9 cellular contexts compared by ENCODE assay signal in the genomic region with DNA sequence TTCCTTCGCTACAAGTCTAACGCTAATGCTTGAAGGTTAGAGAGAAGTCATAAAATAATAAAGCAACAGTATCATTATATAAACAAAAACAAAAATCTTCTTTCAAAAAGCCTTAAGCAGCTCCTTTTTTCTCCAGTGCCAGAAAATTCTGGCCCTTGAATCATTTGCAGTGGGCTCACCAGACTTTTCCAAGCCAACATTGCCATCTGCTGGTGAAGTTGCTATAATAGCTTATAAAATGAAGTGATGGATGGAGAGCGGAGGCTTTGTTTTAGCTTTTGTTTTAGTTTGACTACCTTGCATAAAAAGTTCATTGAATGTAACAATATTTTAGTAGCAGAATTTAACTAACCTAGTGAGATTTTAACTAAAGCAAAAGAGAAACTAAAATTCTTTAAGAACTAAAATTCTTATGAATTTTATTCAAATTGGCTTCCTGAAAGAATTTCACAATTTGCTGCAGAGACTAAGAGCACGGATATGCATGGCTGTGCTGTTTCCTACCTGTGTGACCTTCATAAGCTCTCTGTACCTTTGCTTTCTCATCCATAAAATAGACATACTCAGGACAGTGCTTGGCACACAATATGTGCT. TPM values are rescaled to one million over a fixed set of nuclear protein-coding genes. Genes with fewer than 3 reads are reported as not detected.
DNase-seq lines count a peak whose midpoint lies in the region; ATAC-seq and TF ChIP-seq lines count a peak whose summit lies in the region.
"Had no signal": no experiment of that assay in that cellular context is flagged by ENCODE, and none has a peak within 500 bp of the region (broad histone marks: within the 10 kb centered on the region; RNA-seq: fewer than 3 reads in every experiment).

No MANE protein-coding gene starts in this region.

- H3K9me2 ChIP-seq in HCT116 (ENCODE audit: insufficient read depth): no peaks in the 10 kb centered on the region

- H3K9me3 ChIP-seq in HCT116 (ENCODE audit: control insufficient read depth in 1 of 2, insufficient read depth in 1 of 2, low read depth in 1 of 2, low read length in 2 of 2): no peaks in the 10 kb centered on the region

- no peaks in the 10 kb centered on the region for H3K79me1 ChIP-seq in mesendoderm (ENCODE audit: low read length)

- RAD21 ChIA-PET in HCT116 (lab: Charles Lee; ENCODE audit: low non-redundant PET in 1 of 2, low total read pairs in 2 of 2, uncharacterized antibody in 2 of 2, unreplicated experiment in 2 of 2): interaction anchor here (0.6 to 4.1 kb wide), 12 partner anchors 26 to 906 kb away, joined by 3 to 92 read pairs (median 4); no protein-coding TSS in a partner anchor

- H3K4me2 ChIP-seq in HCT116 (ENCODE audit: low read length) (peak overlapping the region; percentile 18; the same call in 1 of the 2 replicates), mesendoderm (ENCODE audit: low read length) (no peak overlapping the region)

- TF ChIP-seq CTCF in HCT116 (IDR thresholded peaks at IDR 0.05 in 2 of 3, conservative IDR thresholded peaks at IDR 0.05 in 1 of 3; ENCODE audit: borderline replicate concordance in 1 of 3, insufficient read depth in 1 of 3, low read depth in 2 of 3, low read length in 2 of 3): peak; percentile 47 to 95 (median 76); a peak in 5 of 6 replicates

- H3K4me1 ChIP-seq in HCT116 (ENCODE audit: control insufficient read depth in 1 of 2, insufficient read depth in 2 of 2, low read length in 2 of 2): no peaks in the 10 kb centered on the region
- H3K4me1 ChIP-seq in mesendoderm (ENCODE audit: control insufficient read depth, low read depth, low read length): no peaks in the 10 kb centered on the region

- no peak overlapping the region for H2BK5ac ChIP-seq in mesendoderm (ENCODE audit: low read length)

- no CpG with 5 or more reads among the region's 4 CpGs for whole genome bisulfite sequencing in mesendoderm (ENCODE audit: extremely low coverage, insufficient coverage, low lambda C conversion rate)

- no peaks in the 10 kb centered on the region for H3K36me3 ChIP-seq in HCT116 (ENCODE audit: control insufficient read depth in 1 of 2, insufficient read depth in 2 of 2, low read length in 2 of 2)
- H3K36me3 ChIP-seq in mesendoderm (ENCODE audit: control insufficient read depth, insufficient read depth, low read length): no peaks in the 10 kb centered on the region

- no peak overlapping the region for H3K23ac ChIP-seq in mesendoderm (ENCODE audit: low read length)

- no peak overlapping the region for H2AFZ ChIP-seq in HCT116 (ENCODE audit: low read depth, low read length, poor library complexity, severe bottlenecking)

- no peak overlapping the region for H4K8ac ChIP-seq in mesendoderm (ENCODE audit: low read depth, low read length)

- POLR2A ChIA-PET in HCT116 (lab: Charles Lee): interaction anchor here (0.8 to 2.5 kb wide), 2 partner anchors 24 to 173 kb away, joined by 4 to 23 read pairs; no protein-coding TSS in a partner anchor

- no peak overlapping the region for H4K5ac ChIP-seq in mesendoderm (ENCODE audit: low read length)

- TF ChIP-seq RAD21 in HCT116 (IDR thresholded peaks at IDR 0.05; ENCODE audit: low read depth): peak; percentile 95

- H3K4me3 ChIP-seq in HCT116 (replicated peaks in 1 of 2; ENCODE audit: low read depth in 1 of 2, low read length in 2 of 2): no peak overlapping the region
- H3K4me3 ChIP-seq in mesendoderm (ENCODE audit: low read length): no peak overlapping the region

- no peak overlapping the region for H3K4ac ChIP-seq in mesendoderm (ENCODE audit: low read depth, low read length)

- TF ChIP-seq POLR2A in HCT116 (IDR thresholded peaks at IDR 0.05; ENCODE audit: borderline replicate concordance, extremely low read depth, insufficient read depth, insufficient read length): no peak

- intact Hi-C loops in HCT116 (cut with micrococcal nuclease): loop anchor here (1.0 to 10.0 kb wide), 7 partner anchors 32 to 1272 kb away; no protein-coding TSS in a partner anchor

- CTCF ChIA-PET in HCT116 (lab: Charles Lee): interaction anchor here (0.6 to 11.0 kb wide), 35 partner anchors 10 to 1275 kb away, joined by 3 to 510 read pairs (median 4); partner anchors contain the start of gene TBPL1

- no peak overlapping the region for H3K18ac ChIP-seq in mesendoderm (ENCODE audit: low read length)

- H2BK120ac ChIP-seq in mesendoderm (ENCODE audit: low read depth, low read length): no peak overlapping the region

- peak; percentile 78 for ATAC-seq in HCT116
- no peak for ATAC-seq in HG02759 (IDR thresholded peaks at IDR 0.05; ENCODE audit: unreplicated experiment)

- no TSS peak for BruUV-seq in HCT116 (replicated peaks; lab: Mats Ljungman, UMichigan)

- DNase-seq in D341Med (ENCODE audit: low spot score) (peak; percentile 74), HCT116 (ENCODE audit: low read depth, low spot score) (peak; percentile 67), NCI-H345 treated with DMSO at 0.1 percent for 48 hours (lab: John Stamatoyannopoulos, UW; ENCODE audit: unreplicated experiment) (peak; percentile 66), mesendoderm (peak; percentile 72)
- DNase-seq in activated CD4-positive, alpha-beta T cell treated with anti-CD3 and anti-CD28 coated beads, Interleukin-2, amount 50 U/mL, for 4 hours: peak; percentile 53 to 55
- DNase-seq in effector CD8-positive, alpha-beta T cell (lab: John Stamatoyannopoulos, UW): peak; percentile 44
- peak; percentile 20 to 43 for DNase-seq in stimulated activated CD8-positive, alpha-beta memory T cell treated with anti-CD3 and anti-CD28 coated beads, Interleukin-7, amount 100 ng/mL, for 4 hours (ENCODE audit: low read depth in 2 of 2)

- no peak overlapping the region for H3K56ac ChIP-seq in mesendoderm (ENCODE audit: low read length)

- no peak overlapping the region for H3K27ac ChIP-seq in HCT116 (ENCODE audit: low read depth, low read length)
- no peak overlapping the region for H3K27ac ChIP-seq in mesendoderm (ENCODE audit: low read depth, low read length)

- no peak overlapping the region for H2BK15ac ChIP-seq in mesendoderm (replicated peaks; ENCODE audit: low read depth)

- H3K9ac ChIP-seq in HCT116 (ENCODE audit: low read length): no peak overlapping the region
- H3K9ac ChIP-seq in mesendoderm (ENCODE audit: low read length): no peak overlapping the region

- H3K27me3 ChIP-seq in HCT116 (ENCODE audit: insufficient read depth, low read length) (no peaks in the 10 kb centered on the region), mesendoderm (ENCODE audit: insufficient read depth, low read length, poor library complexity) (no peaks in the 10 kb centered on the region)

- no peaks in the 10 kb centered on the region for H4K20me1 ChIP-seq in HCT116 (ENCODE audit: insufficient read depth)

- H2AK5ac ChIP-seq in mesendoderm (ENCODE audit: low read length): no peak overlapping the region

- H3K79me2 ChIP-seq in HCT116 (ENCODE audit: insufficient read depth, low read length): no peaks in the 10 kb centered on the region
- H3K79me2 ChIP-seq in mesendoderm (ENCODE audit: control insufficient read depth, insufficient read depth, low read length): no peaks in the 10 kb centered on the region

TF ChIP-seq in HCT116, 20 proteins besides CTCF, POLR2A, EP300 and RAD21:
- TF ChIP-seq CBX3 (IDR thresholded peaks at IDR 0.05; ENCODE audit: low read depth) (peak; percentile 14; the same call in 1 of the 2 replicates), POLR2AphosphoS5 (IDR thresholded peaks at IDR 0.05; ENCODE audit: low read depth, low read length) (no peak)
TF ChIP-seq in HCT116: peak in this region for 1.

RNA-seq across cellular contexts. Expression of gene SLC2A12, which starts 44.8 kb away (rescaled TPM):
- 2.1 TPM for total RNA-seq in HCT116 (2021; ENCODE audit: unreplicated experiment)
- polyA plus RNA-seq in HCT116 (2012): 1.7 and 2.5 TPM in 2 replicates
- 1.0 TPM for polyA plus RNA-seq in mesendoderm (2013, experiment 1 of 2)
- 1.0 TPM for polyA plus RNA-seq in mesendoderm (2013, experiment 2 of 2)
- total RNA-seq: activated CD8-positive, alpha-beta memory T cell treated with anti-CD3 and anti-CD28 coated beads for 36 hours had no signal
